1 cellular context compared by ENCODE assay signal in the genomic region with DNA sequence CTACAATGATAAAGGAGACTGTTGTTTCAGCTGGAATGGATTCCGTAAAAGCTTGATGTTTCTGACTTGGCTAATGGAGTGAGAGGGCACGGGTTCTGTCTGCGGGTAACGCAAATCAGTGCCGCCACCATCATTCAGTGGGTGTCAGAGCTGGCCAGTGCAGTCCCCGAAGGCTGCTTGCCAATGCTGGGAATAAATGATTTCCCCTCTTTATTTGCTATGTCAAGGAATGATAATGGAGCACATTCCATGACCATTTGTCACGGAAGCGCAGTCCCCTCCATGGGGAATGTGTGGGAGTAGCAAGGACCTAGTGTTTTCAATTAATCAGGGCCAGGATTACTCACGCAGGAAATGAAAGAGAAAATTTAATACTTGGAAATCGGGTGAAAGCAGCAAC.
TF ChIP-seq lines count a peak whose summit lies in the region.

No MANE protein-coding gene starts in this region.

TF ChIP-seq in HEK293, 187 proteins besides CTCF, POLR2A, EP300 and RAD21 (continued from another document):
- TF ChIP-seq PRDM4 (tag by site-specific recombination; IDR thresholded peaks at IDR 0.05) (no peak), ZNF561 (tag by site-specific recombination; IDR thresholded peaks at IDR 0.05; ENCODE audit: borderline replicate concordance) (no peak)
